In the genomic region with DNA sequence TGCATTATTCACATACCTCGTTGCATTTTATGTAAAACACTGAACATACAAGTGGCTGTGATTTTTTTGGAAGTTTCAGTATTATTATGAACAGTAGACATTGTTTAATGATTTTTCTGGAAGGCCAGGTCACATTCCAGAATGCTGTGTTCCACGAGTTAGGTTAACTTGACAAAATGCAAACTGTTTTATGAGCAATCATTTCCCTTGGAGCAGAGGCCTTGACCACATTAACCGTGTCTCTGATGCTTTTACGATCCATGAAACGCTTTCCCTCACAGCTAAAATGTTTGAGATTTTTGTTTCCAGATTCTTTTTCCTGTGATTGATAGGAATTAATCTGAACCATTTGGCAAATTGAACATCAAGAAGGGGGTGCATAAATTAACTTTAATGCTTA, we compare ENCODE assay signal across 12 cellular contexts. TPM values are rescaled to one million over a fixed set of nuclear protein-coding genes. Genes with fewer than 3 reads are reported as not detected.
A peak's percentile ranks its signal among the peaks of the same experiment; 100 is the strongest.
DNase-seq lines count a peak whose midpoint lies in the region; ATAC-seq and TF ChIP-seq lines count a peak whose summit lies in the region.
"Had no signal": no experiment of that assay in that cellular context is flagged by ENCODE, and none has a peak within 500 bp of the region (broad histone marks: within the 10 kb centered on the region; RNA-seq: fewer than 3 reads in every experiment).

No MANE protein-coding gene starts in this region.

- no peak overlapping the region for H3K4me2 ChIP-seq in H9 (ENCODE audit: insufficient read depth, insufficient read length, low read length)

- H3K4me1 Mint-ChIP-seq in effector memory CD8-positive, alpha-beta T cell (ENCODE audit: low read depth in 2 of 2) = peaks cover 36 to 70% of the 10 kb centered on the region in 2 donors
- peaks cover 0 to 4% of the 10 kb centered on the region in 2 experiments; a peak in 1 of 4 replicates for H3K4me1 Mint-ChIP-seq in H9

- 17 to 21% methylated on average over 5 of the region's 5 CpGs for WGBS in gastroesophageal sphincter (ENCODE audit: low coverage in 1 of 2), 2 donors
- WGBS in sigmoid colon, 2 donors = 26 to 50% methylated on average over 5 of the region's 5 CpGs
- no CpG with 5 or more reads among the region's 5 CpGs for WGBS in H9 (ENCODE audit: extremely low coverage, insufficient read length, low lambda C conversion rate)

- H3K27ac ChIP-seq in gastroesophageal sphincter (peak overlapping the region; percentile 66 to 80 (median 76)), sigmoid colon (peak overlapping the region; percentile 72 to 89 (median 80)), H9 (ENCODE audit: insufficient read length, low read depth, low read length) (no peak overlapping the region)

- no peak overlapping the region for H2AFZ ChIP-seq in H9 (ENCODE audit: low read length)

- no peak for DNase-seq in GM12864 (ENCODE audit: low read depth)
- DNase-seq in astrocyte of the cerebellum (ENCODE audit: low read depth) = peak; percentile 78
- DNase-seq in sigmoid colon = no peak
- DNase-seq in NCI-H146 treated with DMSO at 0.1 percent for 48 hours (lab: John Stamatoyannopoulos, UW; ENCODE audit: unreplicated experiment) = no peak
- no peak for DNase-seq in effector memory CD8-positive, alpha-beta T cell
- DNase-seq in G401 (ENCODE audit: low spot score) = no peak
- DNase-seq in H9 = no peak
- DNase-seq: activated CD4-positive, alpha-beta memory T cell treated with anti-CD3 and anti-CD28 coated beads for 36 hours; activated naive CD4-positive, alpha-beta T cell treated with anti-CD3 and anti-CD28 coated beads, Interleukin-2, amount 10 ng/mL, durations not matched to agents 7 days and 5 days; COR-L47; T-helper 1 cell had no signal

- no peaks in the 10 kb centered on the region for H3K23me2 ChIP-seq in H9 (ENCODE audit: insufficient read length, low read depth, low read length, poor library complexity, severe bottlenecking)

- no peak overlapping the region for H4K5ac ChIP-seq in H9 (ENCODE audit: insufficient read length, low read depth, low read length)

- H2BK120ac ChIP-seq in H9 (ENCODE audit: low read depth, low read length, poor library complexity, severe bottlenecking) = no peak overlapping the region

- no peak overlapping the region for H3K9ac ChIP-seq in H9 (ENCODE audit: extremely low read depth, insufficient read length, low read length)

- peaks cover 34% of the 10 kb centered on the region for H3K36me3 Mint-ChIP-seq in effector memory CD8-positive, alpha-beta T cell (ENCODE audit: insufficient read depth)
- no peaks in the 10 kb centered on the region for H3K36me3 Mint-ChIP-seq in H9 (ENCODE audit: insufficient read depth in 1 of 3, low read depth in 3 of 3)

- no peak overlapping the region for H4K91ac ChIP-seq in H9 (ENCODE audit: insufficient read length, low read depth, low read length)

- H3K23ac ChIP-seq in H9 (ENCODE audit: insufficient read length, low read depth, low read length) = no peak overlapping the region

- TF ChIP-seq CTCF in GM12864 (IDR thresholded peaks at IDR 0.05; ENCODE audit: low read depth, low read length, missing control alignments) (no peak), astrocyte of the cerebellum (IDR thresholded peaks at IDR 0.05; ENCODE audit: low read depth, low read length, missing control alignments) (no peak), gastroesophageal sphincter (IDR thresholded peaks at IDR 0.05) (no peak), sigmoid colon (IDR thresholded peaks at IDR 0.05) (no peak), H9 (conservative IDR thresholded peaks at IDR 0.05) (no peak)

- no peak for ATAC-seq in gastroesophageal sphincter
- no peak for ATAC-seq in effector memory CD8-positive, alpha-beta T cell (replicated peaks)

- no peaks in the 10 kb centered on the region for H3K27me3 ChIP-seq in gastroesophageal sphincter
- no peaks in the 10 kb centered on the region for H3K27me3 ChIP-seq in sigmoid colon
- no peaks in the 10 kb centered on the region for H3K27me3 ChIP-seq in H9 (ENCODE audit: insufficient read depth, low read length)

- no peak overlapping the region for H3K4ac ChIP-seq in H9 (ENCODE audit: low read depth, low read length)

- H3K9me3 ChIP-seq in gastroesophageal sphincter = no peaks in the 10 kb centered on the region
- no peaks in the 10 kb centered on the region for H3K9me3 ChIP-seq in sigmoid colon
- H3K9me3 ChIP-seq in H9 (ENCODE audit: control insufficient read depth, low read depth, low read length) = no peaks in the 10 kb centered on the region

- H2BK5ac ChIP-seq in H9 (ENCODE audit: insufficient read length, low read length) = no peak overlapping the region

- TF ChIP-seq EP300 in gastroesophageal sphincter (IDR thresholded peaks at IDR 0.05) (no peak), sigmoid colon (IDR thresholded peaks at IDR 0.05) (peak in 3 of 4 donors; percentile 25 to 76 (median 46))

- H3K36me3 ChIP-seq in gastroesophageal sphincter (peaks cover 0 to 9% of the 10 kb centered on the region in 2 donors), sigmoid colon (peaks cover 0 to 4% (median 0%) of the 10 kb centered on the region in 4 donors)

- H2BK15ac ChIP-seq in H9 (ENCODE audit: low read depth, low read length) = no peak overlapping the region

- H3K27me3 Mint-ChIP-seq in effector memory CD8-positive, alpha-beta T cell = no peaks in the 10 kb centered on the region
- H3K27me3 Mint-ChIP-seq in H9 (ENCODE audit: low read depth) = peaks cover 6% of the 10 kb centered on the region; the same call in 1 of the 2 replicates
- H3K27me3 Mint-ChIP-seq: activated CD4-positive, alpha-beta memory T cell treated with anti-CD3 and anti-CD28 coated beads for 36 hours; activated naive CD4-positive, alpha-beta T cell treated with anti-CD3 and anti-CD28 coated beads, Interleukin-2, amount 10 ng/mL, durations not matched to agents 7 days and 5 days had no signal

- no peak overlapping the region for H3K18ac ChIP-seq in H9 (ENCODE audit: insufficient read length, low read depth, low read length)

- no peak overlapping the region for H3K4me3 Mint-ChIP-seq in effector memory CD8-positive, alpha-beta T cell
- H3K4me3 Mint-ChIP-seq in H9 = no peak overlapping the region
- H3K4me3 Mint-ChIP-seq: activated CD4-positive, alpha-beta memory T cell treated with anti-CD3 and anti-CD28 coated beads for 36 hours; activated naive CD4-positive, alpha-beta T cell treated with anti-CD3 and anti-CD28 coated beads, Interleukin-2, amount 10 ng/mL, durations not matched to agents 7 days and 5 days had no signal

- H3K4me1 ChIP-seq in gastroesophageal sphincter (peaks cover 45 to 100% (median 49%) of the 10 kb centered on the region in 3 donors), sigmoid colon (peaks cover 0 to 99% (median 91%) of the 10 kb centered on the region in 4 donors), H9 (ENCODE audit: insufficient read depth, low read length) (no peaks in the 10 kb centered on the region)

- H3K56ac ChIP-seq in H9 (ENCODE audit: insufficient read length, low read depth, low read length) = no peak overlapping the region

- H3T11ph ChIP-seq in H9 (ENCODE audit: low read length) = no peak overlapping the region

- no peaks in the 10 kb centered on the region for H3K79me1 ChIP-seq in H9 (ENCODE audit: insufficient read depth, low read depth, low read length, poor library complexity, severe bottlenecking)

- no peak overlapping the region for H2BK20ac ChIP-seq in H9 (ENCODE audit: low read depth, low read length, poor library complexity, severe bottlenecking)

- H2AK5ac ChIP-seq in H9 (ENCODE audit: insufficient read length, low read length) = no peak overlapping the region

- no peak overlapping the region for H4K8ac ChIP-seq in H9 (replicated peaks; ENCODE audit: insufficient read length, low read depth, low read length)

- in situ Hi-C loops in astrocyte of the cerebellum (cut with HindIII; ENCODE audit: low sequenced_read_pairs) = loop anchor here (5.0 kb wide), 1 partner anchor 32 kb away; no protein-coding TSS in a partner anchor
- in situ Hi-C loops in G401 (cut with HindIII; ENCODE audit: low sequenced_read_pairs) = no loop called here

- H3K4me3 ChIP-seq in GM12864 (ENCODE audit: low read depth, low read length) = peak overlapping the region; percentile 6; the same call in 1 of the 2 replicates
- H3K4me3 ChIP-seq in astrocyte of the cerebellum (ENCODE audit: low read depth, low read length) = no peak overlapping the region
- no peak overlapping the region for H3K4me3 ChIP-seq in gastroesophageal sphincter
- H3K4me3 ChIP-seq in sigmoid colon = no peak overlapping the region

- no peak for TF ChIP-seq POLR2A in gastroesophageal sphincter (IDR thresholded peaks at IDR 0.05)
- TF ChIP-seq POLR2A in sigmoid colon (IDR thresholded peaks at IDR 0.05) = no peak

- no peak overlapping the region for H3K14ac ChIP-seq in H9 (ENCODE audit: insufficient read depth, low read length)

- no peaks in the 10 kb centered on the region for H3K9me3 Mint-ChIP-seq in effector memory CD8-positive, alpha-beta T cell
- no peaks in the 10 kb centered on the region for H3K9me3 Mint-ChIP-seq in H9
- H3K9me3 Mint-ChIP-seq: activated CD4-positive, alpha-beta memory T cell treated with anti-CD3 and anti-CD28 coated beads for 36 hours; activated naive CD4-positive, alpha-beta T cell treated with anti-CD3 and anti-CD28 coated beads, Interleukin-2, amount 10 ng/mL, durations not matched to agents 7 days and 5 days had no signal

- H3K27ac Mint-ChIP-seq in effector memory CD8-positive, alpha-beta T cell = peak overlapping the region in 1 of 2 donors; percentile 0
- no peak overlapping the region for H3K27ac Mint-ChIP-seq in H9
- H3K27ac Mint-ChIP-seq: activated CD4-positive, alpha-beta memory T cell treated with anti-CD3 and anti-CD28 coated beads for 36 hours; activated naive CD4-positive, alpha-beta T cell treated with anti-CD3 and anti-CD28 coated beads, Interleukin-2, amount 10 ng/mL, durations not matched to agents 7 days and 5 days had no signal

- intact Hi-C loops in sigmoid colon (cut with DNase I) = loop anchor here (5.0 kb wide), 2 partner anchors 58 to 163 kb away; partner anchors contain the start of gene MBNL2

- no peaks in the 10 kb centered on the region for H3K79me2 ChIP-seq in H9 (ENCODE audit: insufficient read depth, low read length)

- no peaks in the 10 kb centered on the region for H4K20me1 ChIP-seq in H9 (ENCODE audit: control insufficient read depth, insufficient read depth, insufficient read length)

- H2BK12ac ChIP-seq in H9 (ENCODE audit: insufficient read length, low read depth, low read length) = no peak overlapping the region

RNA-seq across cellular contexts. Expression of gene MBNL2, which starts 57.8 kb away (rescaled TPM):
- total RNA-seq in gastroesophageal sphincter (100 to 1,000 TPM; 113 to 129 (median 118) TPM), sigmoid colon (100 to 1,000 TPM in 1 of 4 donors, 10 to 100 TPM in 3; 84.7 to 110 (median 95.1) TPM), H9 (2021) (0.17 and 0.22 TPM in 2 replicates)
- polyA plus RNA-seq in sigmoid colon = 10 to 100 TPM; 11.8 to 16.2 (median 14.8) TPM
- total RNA-seq in G401 (2014; rRNA removed; shearing (Covaris generic)) = 1.7 and 3.0 TPM in 2 replicates

Comparison
In these comparisons a context has a peak if more than half of its experiments do, and no peak if none do; other contexts are left out.
1. RNA of gene MBNL2, which starts 57.8 kb away (total RNA-seq): 113 to 129 TPM in gastroesophageal sphincter and 84.7 to 110 TPM in sigmoid colon; 1.7 to 3.0 TPM in G401 and 0.17 to 0.22 TPM in H9; every median in the first group is over 10 times any median in the second.